Comparison of ENCODE assay signal across 10 cellular contexts in the genomic region with DNA sequence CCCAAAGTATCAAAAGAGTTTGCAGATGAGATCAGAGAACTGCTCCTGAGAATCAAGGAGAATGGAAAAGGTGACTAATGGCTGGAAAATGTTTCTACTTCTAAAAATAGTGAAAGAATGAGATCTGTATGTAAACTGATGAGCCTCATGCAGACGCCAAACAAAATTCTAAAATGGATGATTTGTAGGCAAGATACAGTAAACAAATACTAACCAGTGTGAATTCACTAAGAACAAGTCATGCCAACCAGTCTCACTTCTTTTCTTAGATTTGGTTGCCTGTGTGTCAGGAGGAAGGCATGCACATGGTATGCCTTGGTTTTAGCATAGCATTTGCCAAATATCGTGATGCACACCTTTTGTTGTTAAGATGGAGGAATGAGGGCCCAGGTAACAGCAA.
DNase-seq lines count a peak whose midpoint lies in the region; ATAC-seq and TF ChIP-seq lines count a peak whose summit lies in the region.
"Had no signal": no experiment of that assay in that cellular context is flagged by ENCODE, and none has a peak within 500 bp of the region (broad histone marks: within the 10 kb centered on the region; RNA-seq: fewer than 3 reads in every experiment).

No MANE protein-coding gene starts in this region.

- no peak overlapping the region for H2AK5ac ChIP-seq in H9 (ENCODE audit: insufficient read length, low read length)

- no peak overlapping the region for H3T11ph ChIP-seq in H9 (ENCODE audit: low read length)

- H3K36me3 Mint-ChIP-seq in activated CD4-positive, alpha-beta T cell treated with anti-CD3 and anti-CD28 coated beads, Interleukin-2, amount 10 ng/mL, durations not matched to agents 24 days and 14 days (ENCODE audit: low read depth) = no peaks in the 10 kb centered on the region
- H3K36me3 Mint-ChIP-seq in H9 (ENCODE audit: insufficient read depth in 1 of 3, low read depth in 3 of 3) = no peaks in the 10 kb centered on the region

- H2BK5ac ChIP-seq in H9 (ENCODE audit: insufficient read length, low read length) = no peak overlapping the region

- H3K4me3 Mint-ChIP-seq in activated CD4-positive, alpha-beta T cell treated with anti-CD3 and anti-CD28 coated beads, Interleukin-2, amount 10 ng/mL, durations not matched to agents 24 days and 14 days = no peak overlapping the region
- no peak overlapping the region for H3K4me3 Mint-ChIP-seq in H9

- intact Hi-C loops in activated CD4-positive, alpha-beta T cell treated with anti-CD3 and anti-CD28 coated beads, Interleukin-2, amount 10 ng/mL, durations not matched to agents 24 days and 14 days (cut with micrococcal nuclease) = loop anchor here (5.0 kb wide), 3 partner anchors 33 to 343 kb away; no protein-coding TSS in a partner anchor

- H2BK12ac ChIP-seq in H9 (ENCODE audit: insufficient read length, low read depth, low read length) = no peak overlapping the region

- H3K9ac ChIP-seq in H9 (ENCODE audit: extremely low read depth, insufficient read length, low read length) = no peak overlapping the region

- H4K5ac ChIP-seq in H9 (ENCODE audit: insufficient read length, low read depth, low read length) = no peak overlapping the region

- no peak overlapping the region for H2BK20ac ChIP-seq in H9 (ENCODE audit: low read depth, low read length, poor library complexity, severe bottlenecking)

- no peaks in the 10 kb centered on the region for H3K79me1 ChIP-seq in H9 (ENCODE audit: insufficient read depth, low read depth, low read length, poor library complexity, severe bottlenecking)

- no peak overlapping the region for H3K4me2 ChIP-seq in H9 (ENCODE audit: insufficient read depth, insufficient read length, low read length)

- DNase-seq in activated CD4-positive, alpha-beta T cell treated with anti-CD3 and anti-CD28 coated beads, Interleukin-2, amount 10 ng/mL, durations not matched to agents 24 days and 14 days = no peak
- no peak for DNase-seq in activated CD4-positive, alpha-beta T cell treated with anti-CD3 and anti-CD28 coated beads for 4 hours
- DNase-seq in fibroblast of gingiva (ENCODE audit: low read depth) = peak; percentile 95
- peak; percentile 58 for DNase-seq in skeletal muscle cell (ENCODE audit: low read depth)
- no peak for DNase-seq in H9
- DNase-seq in OCI-M2 (lab: John Stamatoyannopoulos, UW; ENCODE audit: unreplicated experiment) = no peak
- DNase-seq: activated naive CD4-positive, alpha-beta T cell treated with anti-CD3 and anti-CD28 coated beads, Interleukin-2, amount 50 U/mL, for 16 hours; SHP77 had no signal

- no peaks in the 10 kb centered on the region for H3K27me3 ChIP-seq in H9 (ENCODE audit: insufficient read depth, low read length)

- H3K79me2 ChIP-seq in H9 (ENCODE audit: insufficient read depth, low read length) = no peaks in the 10 kb centered on the region

- peaks cover 48% of the 10 kb centered on the region for H3K4me1 Mint-ChIP-seq in activated CD4-positive, alpha-beta T cell treated with anti-CD3 and anti-CD28 coated beads, Interleukin-2, amount 10 ng/mL, durations not matched to agents 24 days and 14 days
- H3K4me1 Mint-ChIP-seq in H9 = peaks cover 5 to 8% of the 10 kb centered on the region in 2 experiments; a peak in 3 of 4 replicates

- H2BK15ac ChIP-seq in H9 (ENCODE audit: low read depth, low read length) = no peak overlapping the region

- peak overlapping the region; percentile 68 for H3K27ac Mint-ChIP-seq in activated CD4-positive, alpha-beta T cell treated with anti-CD3 and anti-CD28 coated beads, Interleukin-2, amount 10 ng/mL, durations not matched to agents 24 days and 14 days
- H3K27ac Mint-ChIP-seq in H9 = no peak overlapping the region

- no peaks in the 10 kb centered on the region for H3K27me3 Mint-ChIP-seq in activated CD4-positive, alpha-beta T cell treated with anti-CD3 and anti-CD28 coated beads, Interleukin-2, amount 10 ng/mL, durations not matched to agents 24 days and 14 days
- H3K27me3 Mint-ChIP-seq in H9 (ENCODE audit: low read depth) = no peaks in the 10 kb centered on the region; the same call in 1 of the 2 replicates

- no peak overlapping the region for H2BK120ac ChIP-seq in H9 (ENCODE audit: low read depth, low read length, poor library complexity, severe bottlenecking)

- WGBS in H9 (ENCODE audit: extremely low coverage, insufficient read length, low lambda C conversion rate) = no CpG with 5 or more reads among the region's 2 CpGs

- H3K4me1 ChIP-seq in H9 (ENCODE audit: insufficient read depth, low read length) = peaks cover 5% of the 10 kb centered on the region; the same call in 1 of the 2 replicates

- no peak overlapping the region for H3K4me3 ChIP-seq in skeletal muscle cell (ENCODE audit: low read depth, low read length)

- H3K23ac ChIP-seq in H9 (ENCODE audit: insufficient read length, low read depth, low read length) = no peak overlapping the region

- TF ChIP-seq CTCF in H9 (conservative IDR thresholded peaks at IDR 0.05) = no peak

- H3K18ac ChIP-seq in H9 (ENCODE audit: insufficient read length, low read depth, low read length) = no peak overlapping the region

- ATAC-seq in SK-N-SH treated with all-trans-retinoic acid at 6 μM for 48 hours (peak; percentile 72), esophagus mucosa (no peak)

- no peak overlapping the region for H2AFZ ChIP-seq in H9 (ENCODE audit: low read length)

- H3K23me2 ChIP-seq in H9 (ENCODE audit: insufficient read length, low read depth, low read length, poor library complexity, severe bottlenecking) = no peaks in the 10 kb centered on the region

- peaks cover 7% of the 10 kb centered on the region for H3K9me3 Mint-ChIP-seq in activated CD4-positive, alpha-beta T cell treated with anti-CD3 and anti-CD28 coated beads, Interleukin-2, amount 10 ng/mL, durations not matched to agents 24 days and 14 days
- H3K9me3 Mint-ChIP-seq in H9 = no peaks in the 10 kb centered on the region

- no peak overlapping the region for H4K91ac ChIP-seq in H9 (ENCODE audit: insufficient read length, low read depth, low read length)

- H4K20me1 ChIP-seq in H9 (ENCODE audit: control insufficient read depth, insufficient read depth, insufficient read length) = no peaks in the 10 kb centered on the region

- no peak overlapping the region for H3K4ac ChIP-seq in H9 (ENCODE audit: low read depth, low read length)

- H3K14ac ChIP-seq in H9 (ENCODE audit: insufficient read depth, low read length) = no peak overlapping the region

- no peak overlapping the region for H3K27ac ChIP-seq in H9 (ENCODE audit: insufficient read length, low read depth, low read length)

- H3K9me3 ChIP-seq in H9 (ENCODE audit: control insufficient read depth, low read depth, low read length) = no peaks in the 10 kb centered on the region

- H4K8ac ChIP-seq in H9 (replicated peaks; ENCODE audit: insufficient read length, low read depth, low read length) = no peak overlapping the region

- H3K56ac ChIP-seq in H9 (ENCODE audit: insufficient read length, low read depth, low read length) = no peak overlapping the region

TF ChIP-seq in SK-N-SH treated with all-trans-retinoic acid at 6 μM for 48 hours, 23 proteins besides CTCF, POLR2A, EP300 and RAD21 (continues in another document):
- TF ChIP-seq, protein P1, sequence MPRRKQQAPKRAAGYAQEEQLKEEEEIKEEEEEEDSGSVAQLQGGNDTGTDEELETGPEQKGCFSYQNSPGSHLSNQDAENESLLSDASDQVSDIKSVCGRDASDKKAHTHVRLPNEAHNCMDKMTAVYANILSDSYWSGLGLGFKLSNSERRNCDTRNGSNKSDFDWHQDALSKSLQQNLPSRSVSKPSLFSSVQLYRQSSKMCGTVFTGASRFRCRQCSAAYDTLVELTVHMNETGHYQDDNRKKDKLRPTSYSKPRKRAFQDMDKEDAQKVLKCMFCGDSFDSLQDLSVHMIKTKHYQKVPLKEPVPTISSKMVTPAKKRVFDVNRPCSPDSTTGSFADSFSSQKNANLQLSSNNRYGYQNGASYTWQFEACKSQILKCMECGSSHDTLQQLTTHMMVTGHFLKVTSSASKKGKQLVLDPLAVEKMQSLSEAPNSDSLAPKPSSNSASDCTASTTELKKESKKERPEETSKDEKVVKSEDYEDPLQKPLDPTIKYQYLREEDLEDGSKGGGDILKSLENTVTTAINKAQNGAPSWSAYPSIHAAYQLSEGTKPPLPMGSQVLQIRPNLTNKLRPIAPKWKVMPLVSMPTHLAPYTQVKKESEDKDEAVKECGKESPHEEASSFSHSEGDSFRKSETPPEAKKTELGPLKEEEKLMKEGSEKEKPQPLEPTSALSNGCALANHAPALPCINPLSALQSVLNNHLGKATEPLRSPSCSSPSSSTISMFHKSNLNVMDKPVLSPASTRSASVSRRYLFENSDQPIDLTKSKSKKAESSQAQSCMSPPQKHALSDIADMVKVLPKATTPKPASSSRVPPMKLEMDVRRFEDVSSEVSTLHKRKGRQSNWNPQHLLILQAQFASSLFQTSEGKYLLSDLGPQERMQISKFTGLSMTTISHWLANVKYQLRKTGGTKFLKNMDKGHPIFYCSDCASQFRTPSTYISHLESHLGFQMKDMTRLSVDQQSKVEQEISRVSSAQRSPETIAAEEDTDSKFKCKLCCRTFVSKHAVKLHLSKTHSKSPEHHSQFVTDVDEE (CRISPR knock-in tag; IDR thresholded peaks at IDR 0.05) = no peak
- TF ChIP-seq, protein P2, sequence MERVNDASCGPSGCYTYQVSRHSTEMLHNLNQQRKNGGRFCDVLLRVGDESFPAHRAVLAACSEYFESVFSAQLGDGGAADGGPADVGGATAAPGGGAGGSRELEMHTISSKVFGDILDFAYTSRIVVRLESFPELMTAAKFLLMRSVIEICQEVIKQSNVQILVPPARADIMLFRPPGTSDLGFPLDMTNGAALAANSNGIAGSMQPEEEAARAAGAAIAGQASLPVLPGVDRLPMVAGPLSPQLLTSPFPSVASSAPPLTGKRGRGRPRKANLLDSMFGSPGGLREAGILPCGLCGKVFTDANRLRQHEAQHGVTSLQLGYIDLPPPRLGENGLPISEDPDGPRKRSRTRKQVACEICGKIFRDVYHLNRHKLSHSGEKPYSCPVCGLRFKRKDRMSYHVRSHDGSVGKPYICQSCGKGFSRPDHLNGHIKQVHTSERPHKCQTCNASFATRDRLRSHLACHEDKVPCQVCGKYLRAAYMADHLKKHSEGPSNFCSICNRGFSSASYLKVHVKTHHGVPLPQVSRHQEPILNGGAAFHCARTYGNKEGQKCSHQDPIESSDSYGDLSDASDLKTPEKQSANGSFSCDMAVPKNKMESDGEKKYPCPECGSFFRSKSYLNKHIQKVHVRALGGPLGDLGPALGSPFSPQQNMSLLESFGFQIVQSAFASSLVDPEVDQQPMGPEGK (CRISPR knock-in tag; IDR thresholded peaks at IDR 0.05; ENCODE audit: borderline replicate concordance) = no peak
- TF ChIP-seq RARB (CRISPR knock-in tag; IDR thresholded peaks at IDR 0.05) (0 out of 2 replicates have a peak, but pooled peaks have one; percentile 17), ZFP30 (CRISPR knock-in tag; IDR thresholded peaks at IDR 0.05) (no peak), ARNTL (CRISPR knock-in tag; IDR thresholded peaks at IDR 0.05; ENCODE audit: borderline replicate concordance, low read depth) (no peak), GLIS3 (CRISPR knock-in tag; IDR thresholded peaks at IDR 0.05) (no peak)

Comparison
In these comparisons a context has a peak if more than half of its experiments do, and no peak if none do; other contexts are left out.
1. DNase-seq: peak in fibroblast of gingiva (single experiment) and skeletal muscle cell (single experiment); none in activated CD4-positive, alpha-beta T cell treated with anti-CD3 and anti-CD28 coated beads, Interleukin-2, amount 10 ng/mL, durations not matched to agents 24 days and 14 days (single experiment), activated CD4-positive, alpha-beta T cell treated with anti-CD3 and anti-CD28 coated beads for 4 hours (0 of 2), H9 (single experiment) and OCI-M2 (single experiment).